In genomic region chr20:1149812-1150211, GRCh38 we compare ENCODE assay signal across 6 cellular contexts. TPM values are rescaled to one million over a fixed set of nuclear protein-coding genes. Genes with fewer than 3 reads are reported as not detected.
"Had no signal": no experiment of that assay in that cellular context is flagged by ENCODE, and none has a peak within 500 bp of the region (broad histone marks: within the 10 kb centered on the region; RNA-seq: fewer than 3 reads in every experiment).

No MANE protein-coding gene starts in this region.

RNA-seq across cellular contexts. Expression of gene TMEM74B, which starts 35.0 kb away (rescaled TPM):
- total RNA-seq: fibroblast of villous mesenchyme; mononuclear cell; naive thymus-derived CD8-positive, alpha-beta T cell had no signal
- polyA plus RNA-seq: immature natural killer cell; naive thymus-derived CD8-positive, alpha-beta T cell had no signal

RNA-seq across cellular contexts. Expression of gene C20orf202, which starts 53.4 kb away (rescaled TPM):
- total RNA-seq: mammary epithelial cell, mononuclear cell, vagina had no signal
- polyA plus RNA-seq: immature natural killer cell; mammary epithelial cell; naive thymus-derived CD8-positive, alpha-beta T cell had no signal
